8 cellular contexts compared by ENCODE assay signal in genomic region chr1:44842763-44843655, GRCh38. TPM values are rescaled to one million over a fixed set of nuclear protein-coding genes. Genes with fewer than 3 reads are reported as not detected.
DNase-seq lines count a peak whose midpoint lies in the region; ATAC-seq, FAIRE-seq and TF ChIP-seq lines count a peak whose summit lies in the region.

PTCH2 (minus strand) TSS chr1:44843253; CDS start chr1:44842932, 321 bp downstream.

- H3K27me3 ChIP-seq in MM.1S (replicated peaks; ENCODE audit: insufficient read depth, low read length) (no peaks in the 10 kb centered on the region), H1 (replicated peaks in 1 of 4; ENCODE audit: control insufficient read depth in 3 of 4, extremely low read depth in 1 of 4, insufficient read depth in 3 of 4, low read length in 3 of 4) (peaks cover 0 to 10% (median 6%) of the 10 kb centered on the region in 4 experiments; a peak in 3 of 7 replicates), lung (ENCODE audit: control insufficient read depth, insufficient read depth) (no peaks in the 10 kb centered on the region)

- TF ChIP-seq CTCF in MM.1S (IDR thresholded peaks at IDR 0.05; ENCODE audit: low read length) (no peak), H1 (IDR thresholded peaks at IDR 0.05; ENCODE audit: control extremely low read depth in 1 of 3, insufficient read depth in 1 of 3, low read depth in 1 of 3, low read length in 3 of 3) (no peak), lung (IDR thresholded peaks at IDR 0.05; ENCODE audit: control extremely low read depth, extremely low read depth) (no peak)

- 8% methylated on average over 27 of the region's 75 CpGs; no CpG with 5 or more reads in 1 of the 2 experiments for WGBS in H1 (ENCODE audit: extremely low coverage in 1 of 2, insufficient coverage in 1 of 2, insufficient read length in 1 of 2, insufficient replicate concordance in 2 of 2, low coverage in 1 of 2, low lambda C conversion rate in 2 of 2, missing lambda C conversion rate in 1 of 2), 2 experiments
- 2 to 3% methylated on average over 75 of the region's 75 CpGs for WGBS in lung, 2 donors

- H2AK5ac ChIP-seq in H1 (ENCODE audit: low read depth, low read length): no peak within 1 kb of the TSS

- CTCF ChIA-PET in H1 (lab: Charles Lee; ENCODE audit: partially characterized antibody): interaction anchor here (0.6 to 2.3 kb wide), 7 partner anchors 9 to 175 kb away, joined by 3 to 6 read pairs (median 4); partner anchors contain the start of genes HECTD3, RNU5D-1 and UROD

- no peak within 1 kb of the TSS for H2BK20ac ChIP-seq in H1 (ENCODE audit: low read length)

- TF ChIP-seq RAD21 in H1 (IDR thresholded peaks at IDR 0.05 in 1 of 2, conservative IDR thresholded peaks at IDR 0.05 in 1 of 2; ENCODE audit: low read depth in 2 of 2, low read length in 2 of 2): no peak

- no peak within 1 kb of the TSS for H3K23ac ChIP-seq in H1 (ENCODE audit: insufficient read length)

- H4K8ac ChIP-seq in H1 (ENCODE audit: extremely low read depth, insufficient read depth, low read length): peak within 1 kb of the TSS; percentile 68

- H4K5ac ChIP-seq in H1 (ENCODE audit: insufficient read length, low read depth, low read length): no peak within 1 kb of the TSS

- no peak within 1 kb of the TSS for H3K4ac ChIP-seq in H1 (replicated peaks; ENCODE audit: insufficient read length, low read depth, low read length)

- no peak within 1 kb of the TSS for H2BK120ac ChIP-seq in H1 (replicated peaks; ENCODE audit: low read depth, low read length)

- no peak within 1 kb of the TSS for H3K27ac ChIP-seq in MM.1S (ENCODE audit: low read length)
- no peak within 1 kb of the TSS for H3K27ac ChIP-seq in H1 (ENCODE audit: low read depth, low read length)
- H3K27ac ChIP-seq in lung (ENCODE audit: low read depth in 1 of 2, low read length in 1 of 2): peak within 1 kb of the TSS in 1 of 2 donors; percentile 10
- peak within 1 kb of the TSS; percentile 12 for H3K27ac ChIP-seq in temporal lobe (ENCODE audit: low read depth, low read length)

- no peaks in the 10 kb centered on the region for H3F3A ChIP-seq in MM.1S (ENCODE audit: insufficient read depth, low read length)

- TF ChIP-seq EP300 in H1 (IDR thresholded peaks at IDR 0.05; ENCODE audit: borderline replicate concordance in 1 of 2, low read depth in 2 of 2, low read length in 2 of 2): no peak

- no peak for FAIRE-seq in H1 (lab: Jason Lieb, UNC)

- H3K4me1 ChIP-seq in MM.1S (ENCODE audit: low read length) (no peaks in the 10 kb centered on the region), H1 (replicated peaks in 1 of 4; ENCODE audit: control insufficient read depth in 3 of 4, insufficient read depth in 4 of 4, low read length in 3 of 4) (peaks cover 0 to 5% (median 0%) of the 10 kb centered on the region in 4 experiments; a peak in 2 of 7 replicates), lung (ENCODE audit: control insufficient read depth in 2 of 2, insufficient read depth in 2 of 2, low read length in 2 of 2) (no peaks in the 10 kb centered on the region)

- ATAC-seq in lung (ENCODE audit: insufficient read depth, low FRiP score): peak; percentile 74

- H3K79me2 ChIP-seq in MM.1S (ENCODE audit: low read length) (no peaks in the 10 kb centered on the region), H1 (ENCODE audit: control insufficient read depth in 1 of 2, insufficient read depth in 2 of 2, low read length in 2 of 2) (no peaks in the 10 kb centered on the region)

- no peaks in the 10 kb centered on the region for H3K9me2 ChIP-seq in MM.1S (replicated peaks; ENCODE audit: insufficient read depth, low read length)

- H3K9me3 ChIP-seq in MM.1S (replicated peaks; ENCODE audit: insufficient read depth, low read length) (no peaks in the 10 kb centered on the region), H1 (ENCODE audit: insufficient read depth in 2 of 2, low read depth in 1 of 2, low read length in 1 of 2) (no peaks in the 10 kb centered on the region), lung (ENCODE audit: control insufficient read depth in 2 of 2, insufficient read depth in 1 of 2, low read length in 1 of 2) (no peaks in the 10 kb centered on the region)

- H2AFZ ChIP-seq in MM.1S (ENCODE audit: low read length) (no peak within 1 kb of the TSS), H1 (ENCODE audit: low read length) (no peak within 1 kb of the TSS)

- no peak within 1 kb of the TSS for H3K14ac ChIP-seq in H1 (ENCODE audit: insufficient read length)

- H2BK5ac ChIP-seq in H1 (ENCODE audit: low read depth, low read length): no peak within 1 kb of the TSS

- H3K18ac ChIP-seq in H1 (ENCODE audit: extremely low read depth, low read length): peak within 1 kb of the TSS; percentile 83; the same call in 1 of the 2 replicates

- H4K91ac ChIP-seq in H1 (replicated peaks; ENCODE audit: insufficient read length, low read length): no peak within 1 kb of the TSS

- H3K4me2 ChIP-seq in MM.1S (ENCODE audit: low read depth, low read length) (peak within 1 kb of the TSS; percentile 43; the same call in 1 of the 2 replicates), H1 (ENCODE audit: insufficient read depth in 1 of 2, low read depth in 2 of 2, low read length in 2 of 2) (peak within 1 kb of the TSS; percentile 80 to 94)

- H3K56ac ChIP-seq in H1 (replicated peaks; ENCODE audit: insufficient read length, low read depth, low read length): no peak within 1 kb of the TSS

- TF ChIP-seq POLR2A in H1 (IDR thresholded peaks at IDR 0.05; ENCODE audit: control extremely low read depth in 1 of 2, low read depth in 2 of 2, low read length in 2 of 2): no peak

- H3K4me3 ChIP-seq in MM.1S (ENCODE audit: low read length) (no peak within 1 kb of the TSS), H1 (ENCODE audit: extremely low read depth in 1 of 4, insufficient read depth in 2 of 4, low read depth in 3 of 4, low read length in 4 of 4) (peak within 1 kb of the TSS; percentile 59 to 74 (median 70)), lung (peak within 1 kb of the TSS; percentile 19)

- no peak within 1 kb of the TSS for H3K9ac ChIP-seq in MM.1S (ENCODE audit: low read length)
- H3K9ac ChIP-seq in H1 (replicated peaks in 1 of 4; ENCODE audit: extremely low read depth in 1 of 4, low read depth in 3 of 4, low read length in 3 of 4): no peak within 1 kb of the TSS

- DNase-seq in ELF-1 (ENCODE audit: low read depth, low spot score) (peak; percentile 95), MM.1S (no peak), T1000 (lab: John Stamatoyannopoulos, UW) (peak; percentile 48), H1 (ENCODE audit: low read depth in 1 of 2, low spot score in 2 of 2) (peak; percentile 70 to 95), lung (ENCODE audit: low spot score) (no peak), GF-D8 (lab: John Stamatoyannopoulos, UW) (no peak), NK-92 (lab: John Stamatoyannopoulos, UW; ENCODE audit: unreplicated experiment) (no peak)

- H2BK15ac ChIP-seq in H1 (ENCODE audit: low read length): no peak within 1 kb of the TSS

- peaks cover 6% of the 10 kb centered on the region; the same call in 1 of the 2 replicates for H3K23me2 ChIP-seq in H1 (ENCODE audit: low read depth, low read length)

- peak within 1 kb of the TSS; percentile 60; the same call in 1 of the 2 replicates for H2BK12ac ChIP-seq in H1 (ENCODE audit: low read depth, low read length)

- H3K36me3 ChIP-seq in MM.1S (replicated peaks; ENCODE audit: insufficient read depth, low read length) (no peaks in the 10 kb centered on the region), H1 (ENCODE audit: control insufficient read depth in 2 of 4, insufficient read depth in 4 of 4, low read length in 3 of 4) (no peaks in the 10 kb centered on the region), lung (ENCODE audit: control insufficient read depth in 2 of 2, insufficient read depth in 2 of 2, low read length in 2 of 2) (no peaks in the 10 kb centered on the region)

- H4K20me1 ChIP-seq in MM.1S (ENCODE audit: insufficient read depth, low read length) (no peaks in the 10 kb centered on the region), H1 (replicated peaks in 1 of 2; ENCODE audit: control insufficient read depth in 1 of 2, insufficient read depth in 2 of 2, low read length in 2 of 2) (no peaks in the 10 kb centered on the region)

- H3K79me1 ChIP-seq in H1 (ENCODE audit: low read depth, low read length): no peaks in the 10 kb centered on the region

- POLR2A ChIA-PET in H1 (lab: Charles Lee; ENCODE audit: partially characterized antibody): interaction anchor here (0.7 to 7.9 kb wide), 16 partner anchors 9 to 497 kb away, joined by 3 to 55 read pairs (median 4); partner anchors contain the start of genes EIF2B3, HECTD3, MUTYH and RPS8

TF ChIP-seq in H1, 55 proteins besides CTCF, POLR2A, EP300 and RAD21 (continues in another document):
- TF ChIP-seq POU5F1 (IDR thresholded peaks at IDR 0.05; ENCODE audit: low read depth, low read length) (no peak), PHF8 (conservative IDR thresholded peaks at IDR 0.05; ENCODE audit: low read depth, low read length) (no peak), YY1 (IDR thresholded peaks at IDR 0.05; ENCODE audit: low read depth, low read length) (no peak), KDM4A (IDR thresholded peaks at IDR 0.05; ENCODE audit: low read depth, low read length, severe bottlenecking) (peak; percentile 91), HDAC6 (IDR thresholded peaks at IDR 0.05; ENCODE audit: low read depth, low read length) (no peak), SIN3A (conservative IDR thresholded peaks at IDR 0.05 in 1 of 2, IDR thresholded peaks at IDR 0.05 in 1 of 2; ENCODE audit: low read depth in 1 of 2, low read length in 2 of 2) (peak; percentile 58 to 61; a peak in 1 of 4 replicates), EGR1 (IDR thresholded peaks at IDR 0.05; ENCODE audit: borderline replicate concordance, low read depth, low read length) (no peak), SUZ12 (IDR thresholded peaks at IDR 0.05; ENCODE audit: low read length) (no peak)

RNA-seq across cellular contexts. Expression of gene PTCH2, which starts in this region (rescaled TPM):
- total RNA-seq in H1 (2021; fragmentation: NEBNext Ultra II Directional; extraction: Animal tissue kit (Norgen Biotek cat#: 25700)): 1.2 and 1.5 TPM in 2 replicates
- polyA plus RNA-seq in H1 (2011; rRNA removed): 0.35 and 0.77 TPM in 2 replicates
- polyA plus RNA-seq in H1 (2011; cell fraction: cytosol; rRNA removed): 0.47 TPM
- polyA plus RNA-seq in H1 (2011; cell fraction: nucleus; rRNA removed): 2.4 TPM
- 0.30 to 0.71 TPM (median 0.52 TPM) in 4 replicates for polyA plus RNA-seq in H1 (2012, experiment 1 of 2)
- polyA plus RNA-seq in H1 (2012, experiment 2 of 2): 0.18 TPM
- polyA plus RNA-seq in H1 (2013, experiment 1 of 2): 0.30 TPM
- 0.24 TPM for polyA plus RNA-seq in H1 (2013, experiment 2 of 2)
- 0.15 and 0.25 TPM in 2 replicates for polyA minus RNA-seq in H1 (2011; rRNA and poly(A)+ RNA removed)
- polyA minus RNA-seq in H1 (2011; cell fraction: cytosol; rRNA and poly(A)+ RNA removed): 1.9 TPM
- 1.5 TPM for polyA minus RNA-seq in H1 (2011; cell fraction: nucleus; rRNA and poly(A)+ RNA removed)
- total RNA-seq in lung: 1 to 10 TPM in 1 of 2 donors, under 1 TPM in 1; 0.94 to 1.7 TPM
- under 1 TPM; 0.37 TPM for polyA plus RNA-seq in lung
- total RNA-seq in temporal lobe: 1.7 TPM

Comparison
In these comparisons a context has a peak if more than half of its experiments do, and no peak if none do; other contexts are left out.
1. DNase-seq: peak in ELF-1 (single experiment), T1000 (single experiment) and H1 (2 of 2); none in MM.1S (single experiment), lung (single experiment), GF-D8 (single experiment) and NK-92 (single experiment).